ENCODE assay signal across 1 cellular context in the genomic region with DNA sequence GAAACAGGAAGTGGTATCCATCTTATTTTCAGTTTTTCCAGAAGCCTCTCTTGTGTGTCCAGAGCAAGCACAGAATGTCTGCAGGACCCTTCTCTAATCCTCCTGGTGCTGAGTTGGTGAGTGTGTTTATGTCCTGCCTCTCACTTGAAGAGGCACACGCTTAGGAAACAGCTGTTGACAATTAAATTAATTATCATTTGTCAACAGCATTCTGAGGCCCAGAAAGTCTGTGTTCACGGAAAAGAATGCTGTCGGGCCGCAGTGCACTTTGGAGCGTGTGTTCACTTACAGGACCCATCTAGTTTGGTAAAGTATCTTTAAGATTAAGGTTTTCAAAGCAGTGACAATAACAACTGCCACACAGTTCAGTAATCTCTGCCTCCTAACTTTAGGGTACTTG.
TF ChIP-seq lines count a peak whose summit lies in the region.

No MANE protein-coding gene starts in this region.

TF ChIP-seq in HepG2, 621 proteins besides CTCF, POLR2A, EP300 and RAD21 (continued from another document):
- TF ChIP-seq, protein P1, sequence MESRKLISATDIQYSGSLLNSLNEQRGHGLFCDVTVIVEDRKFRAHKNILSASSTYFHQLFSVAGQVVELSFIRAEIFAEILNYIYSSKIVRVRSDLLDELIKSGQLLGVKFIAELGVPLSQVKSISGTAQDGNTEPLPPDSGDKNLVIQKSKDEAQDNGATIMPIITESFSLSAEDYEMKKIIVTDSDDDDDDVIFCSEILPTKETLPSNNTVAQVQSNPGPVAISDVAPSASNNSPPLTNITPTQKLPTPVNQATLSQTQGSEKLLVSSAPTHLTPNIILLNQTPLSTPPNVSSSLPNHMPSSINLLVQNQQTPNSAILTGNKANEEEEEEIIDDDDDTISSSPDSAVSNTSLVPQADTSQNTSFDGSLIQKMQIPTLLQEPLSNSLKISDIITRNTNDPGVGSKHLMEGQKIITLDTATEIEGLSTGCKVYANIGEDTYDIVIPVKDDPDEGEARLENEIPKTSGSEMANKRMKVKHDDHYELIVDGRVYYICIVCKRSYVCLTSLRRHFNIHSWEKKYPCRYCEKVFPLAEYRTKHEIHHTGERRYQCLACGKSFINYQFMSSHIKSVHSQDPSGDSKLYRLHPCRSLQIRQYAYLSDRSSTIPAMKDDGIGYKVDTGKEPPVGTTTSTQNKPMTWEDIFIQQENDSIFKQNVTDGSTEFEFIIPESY (CRISPR knock-in tag; IDR thresholded peaks at IDR 0.05), result no peak
- TF ChIP-seq ZNF780A (CRISPR knock-in tag; IDR thresholded peaks at IDR 0.05) (no peak), KLF6 (CRISPR knock-in tag; IDR thresholded peaks at IDR 0.05) (no peak)
- TF ChIP-seq, protein P2, sequence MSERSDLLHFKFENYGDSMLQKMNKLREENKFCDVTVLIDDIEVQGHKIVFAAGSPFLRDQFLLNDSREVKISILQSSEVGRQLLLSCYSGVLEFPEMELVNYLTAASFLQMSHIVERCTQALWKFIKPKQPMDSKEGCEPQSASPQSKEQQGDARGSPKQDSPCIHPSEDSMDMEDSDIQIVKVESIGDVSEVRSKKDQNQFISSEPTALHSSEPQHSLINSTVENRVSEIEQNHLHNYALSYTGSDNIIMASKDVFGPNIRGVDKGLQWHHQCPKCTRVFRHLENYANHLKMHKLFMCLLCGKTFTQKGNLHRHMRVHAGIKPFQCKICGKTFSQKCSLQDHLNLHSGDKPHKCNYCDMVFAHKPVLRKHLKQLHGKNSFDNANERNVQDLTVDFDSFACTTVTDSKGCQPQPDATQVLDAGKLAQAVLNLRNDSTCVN (CRISPR knock-in tag; IDR thresholded peaks at IDR 0.05; ENCODE audit: borderline replicate concordance), result no peak
TF ChIP-seq in HepG2: peak in this region for 0.
